ENCODE assay signal across 8 cellular contexts in the genomic region with DNA sequence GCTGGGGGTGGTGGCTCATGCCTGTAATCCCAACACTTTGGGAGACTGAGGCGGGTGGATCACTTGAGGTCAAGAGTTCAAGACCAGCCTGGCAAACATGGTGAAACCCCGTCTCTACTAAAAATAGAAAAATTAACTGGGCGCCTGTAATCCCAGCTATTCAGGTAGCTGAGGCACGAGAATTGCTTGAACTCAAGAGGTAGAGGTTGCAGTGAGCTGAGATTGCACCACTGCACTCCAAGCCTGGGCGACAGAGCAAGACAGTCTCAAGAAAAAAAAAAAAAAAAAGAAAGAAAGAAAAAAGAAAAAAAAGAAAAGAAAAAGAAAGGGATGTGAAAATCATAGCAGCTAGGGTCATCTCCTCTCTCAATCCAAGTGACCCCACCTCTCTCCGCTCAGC. TPM values are rescaled to one million over a fixed set of nuclear protein-coding genes. Genes with fewer than 3 reads are reported as not detected.
DNase-seq lines count a peak whose midpoint lies in the region; ATAC-seq and TF ChIP-seq lines count a peak whose summit lies in the region.
"Not testable (repeated sequence)": the region's sequence is repeated elsewhere in the genome, so short reads cannot be mapped to it uniquely, and the experiment has no call there.

No MANE protein-coding gene starts in this region.

- not testable (repeated sequence) for H3K27ac ChIP-seq in CD8-positive, alpha-beta T cell (ENCODE audit: low read depth, low read length)
- H3K27ac ChIP-seq in heart right ventricle (peak overlapping the region in 8 of 10 donors; percentile 60 to 86 (median 76)), vagina (peak overlapping the region; percentile 71)

- not testable (repeated sequence) for H3K9me3 ChIP-seq in CD8-positive, alpha-beta T cell (ENCODE audit: low read length); heart right ventricle; vagina

- H3K4me1 Mint-ChIP-seq in CD8-positive, alpha-beta T cell (ENCODE audit: low read depth): peaks cover 51% of the 10 kb centered on the region
- H3K4me1 Mint-ChIP-seq in WTC11: not testable (repeated sequence)
- peaks cover 61% of the 10 kb centered on the region for H3K4me1 Mint-ChIP-seq in central memory CD8-positive, alpha-beta T cell
- peaks cover 24% of the 10 kb centered on the region for H3K4me1 Mint-ChIP-seq in memory B cell
- H3K4me1 Mint-ChIP-seq in nephron: peaks cover 74% of the 10 kb centered on the region
- peaks cover 47% of the 10 kb centered on the region for H3K4me1 Mint-ChIP-seq in stimulated activated effector memory CD8-positive, alpha-beta T cell treated with anti-CD3 and anti-CD28 coated beads, Interleukin-12 subunit alpha, Interleukin-12 subunit beta, amount 100 ng/mL, for 72 hours

- not testable (repeated sequence) for H3K4me3 Mint-ChIP-seq in CD8-positive, alpha-beta T cell; WTC11; central memory CD8-positive, alpha-beta T cell; memory B cell; nephron; stimulated activated effector memory CD8-positive, alpha-beta T cell treated with anti-CD3 and anti-CD28 coated beads, Interleukin-12 subunit alpha, Interleukin-12 subunit beta, amount 100 ng/mL, for 72 hours

- ATAC-seq in CD8-positive, alpha-beta T cell; WTC11; central memory CD8-positive, alpha-beta T cell (replicated peaks; ENCODE audit: extremely low read depth, poor library complexity, severe bottlenecking); heart right ventricle; memory B cell (ENCODE audit: low read depth); stimulated activated effector memory CD8-positive, alpha-beta T cell treated with anti-CD3 and anti-CD28 coated beads, Interleukin-12 subunit alpha, Interleukin-12 subunit beta, amount 100 ng/mL, for 72 hours: not testable (repeated sequence)

- not testable (repeated sequence) for TF ChIP-seq POLR2A in vagina (IDR thresholded peaks at IDR 0.05)

- H3K9me3 Mint-ChIP-seq in CD8-positive, alpha-beta T cell; WTC11; central memory CD8-positive, alpha-beta T cell; memory B cell; nephron; stimulated activated effector memory CD8-positive, alpha-beta T cell treated with anti-CD3 and anti-CD28 coated beads, Interleukin-12 subunit alpha, Interleukin-12 subunit beta, amount 100 ng/mL, for 72 hours: not testable (repeated sequence)

- peaks cover 30% of the 10 kb centered on the region for H3K4me1 ChIP-seq in CD8-positive, alpha-beta T cell (ENCODE audit: insufficient read depth, low read length)
- H3K4me1 ChIP-seq in heart right ventricle (peaks cover 15 to 83% (median 47%) of the 10 kb centered on the region in 9 donors), vagina (peaks cover 46% of the 10 kb centered on the region)

- H3K36me3 ChIP-seq in CD8-positive, alpha-beta T cell (ENCODE audit: insufficient read depth, low read length): peaks cover 44% of the 10 kb centered on the region
- H3K36me3 ChIP-seq in heart right ventricle: peaks cover 0 to 37% (median 6%) of the 10 kb centered on the region in 9 donors
- H3K36me3 ChIP-seq in vagina: peaks cover 0 to 19% of the 10 kb centered on the region in 2 donors

- H3K36me3 Mint-ChIP-seq in CD8-positive, alpha-beta T cell: peaks cover 86% of the 10 kb centered on the region
- H3K36me3 Mint-ChIP-seq in WTC11 (peaks cover 35% of the 10 kb centered on the region), memory B cell (peaks cover 34% of the 10 kb centered on the region), nephron (ENCODE audit: low read depth) (peaks cover 22% of the 10 kb centered on the region)
- peaks cover 58% of the 10 kb centered on the region for H3K36me3 Mint-ChIP-seq in central memory CD8-positive, alpha-beta T cell (ENCODE audit: insufficient read depth)
- H3K36me3 Mint-ChIP-seq in stimulated activated effector memory CD8-positive, alpha-beta T cell treated with anti-CD3 and anti-CD28 coated beads, Interleukin-12 subunit alpha, Interleukin-12 subunit beta, amount 100 ng/mL, for 72 hours: peaks cover 67% of the 10 kb centered on the region

- CTCF ChIA-PET in CD8-positive, alpha-beta T cell (lab: Charles Lee): interaction anchor here (0.9 to 1.1 kb wide), 4 partner anchors 14 to 154 kb away, joined by 3 to 5 read pairs (median 4); no protein-coding TSS in a partner anchor
- CTCF ChIA-PET in WTC11 (lab: Charles Lee): interaction anchor here (2.7 kb wide), 1 partner anchor 16 kb away, joined by 11 read pairs; the partner anchor contains the start of gene SLC35B1

- H3K27me3 Mint-ChIP-seq in CD8-positive, alpha-beta T cell (ENCODE audit: low read depth); WTC11 (ENCODE audit: low read depth); central memory CD8-positive, alpha-beta T cell; memory B cell; nephron (ENCODE audit: low read depth): not testable (repeated sequence)

- not testable (repeated sequence) for H3K4me3 ChIP-seq in CD8-positive, alpha-beta T cell (ENCODE audit: low read depth, low read length); heart right ventricle; vagina

- DNase-seq in CD8-positive, alpha-beta T cell; WTC11 (ENCODE audit: low spot score); central memory CD8-positive, alpha-beta T cell (ENCODE audit: low spot score in 2 of 2); heart right ventricle; memory B cell (ENCODE audit: low spot score in 2 of 2); stimulated activated effector memory CD8-positive, alpha-beta T cell treated with anti-CD3 and anti-CD28 coated beads, Interleukin-12 subunit alpha, Interleukin-12 subunit beta, amount 100 ng/mL, for 72 hours (ENCODE audit: low spot score in 2 of 2); vagina (ENCODE audit: extremely low spot score in 2 of 2): not testable (repeated sequence)

- WGBS in heart right ventricle, 2 donors: 77% methylated on average over 6 of the region's 6 CpGs

- not testable (repeated sequence) for TF ChIP-seq CTCF in CD8-positive, alpha-beta T cell (IDR thresholded peaks at IDR 0.05); WTC11 (IDR thresholded peaks at IDR 0.05); heart right ventricle (IDR thresholded peaks at IDR 0.05); nephron (IDR thresholded peaks at IDR 0.05; ENCODE audit: unreplicated experiment in 3 of 3); vagina (IDR thresholded peaks at IDR 0.05)

- not testable (repeated sequence) for H3K27me3 ChIP-seq in CD8-positive, alpha-beta T cell (ENCODE audit: insufficient read depth, low read length); heart right ventricle; vagina

- POLR2A ChIA-PET in CD8-positive, alpha-beta T cell (lab: Charles Lee): interaction anchor here (0.9 kb wide), 1 partner anchor 23 kb away, joined by 4 read pairs; no protein-coding TSS in a partner anchor
- POLR2A ChIA-PET in WTC11 (lab: Charles Lee): interaction anchor here (0.7 to 0.9 kb wide), 2 partner anchors 16 to 97 kb away, joined by 4 to 6 read pairs; no protein-coding TSS in a partner anchor

- H3K27ac Mint-ChIP-seq in CD8-positive, alpha-beta T cell: peak overlapping the region; percentile 42
- H3K27ac Mint-ChIP-seq in WTC11 (peak overlapping the region; percentile 3; the same call in 1 of the 2 replicates), memory B cell (peak overlapping the region; percentile 67), nephron (peak overlapping the region; percentile 99 to 100 (median 100))
- H3K27ac Mint-ChIP-seq in central memory CD8-positive, alpha-beta T cell (ENCODE audit: low read depth): peak overlapping the region; percentile 80
- peak overlapping the region; percentile 72 for H3K27ac Mint-ChIP-seq in stimulated activated effector memory CD8-positive, alpha-beta T cell treated with anti-CD3 and anti-CD28 coated beads, Interleukin-12 subunit alpha, Interleukin-12 subunit beta, amount 100 ng/mL, for 72 hours

- intact Hi-C loops in CD8-positive, alpha-beta T cell (cut with DNase I, micrococcal nuclease); vagina (cut with DNase I): not testable (repeated sequence)
- intact Hi-C loops in heart right ventricle (cut with DNase I): loop anchor here in 3 of 10 donors (5.0 to 10.0 kb wide), 3 partner anchors 38 to 270 kb away; partner anchors contain the start of genes FAM117A (in 2 of the 3) and DLX3 (in 1 of the 3)

RNA-seq across cellular contexts. Expression of gene SLC35B1, which starts 16.8 kb away (rescaled TPM):
- total RNA-seq in CD8-positive, alpha-beta T cell: 10 to 100 TPM; 57.7 to 64.2 TPM
- total RNA-seq in WTC11 (2021): 43.7 to 55.9 TPM (median 45.0 TPM) in 3 replicates
- 10 to 100 TPM; 60.5 to 92.4 (median 69.1) TPM for total RNA-seq in heart right ventricle
- polyA plus RNA-seq in heart right ventricle: 100 to 1,000 TPM in 1 of 2 donors, 10 to 100 TPM in 1; 68.8 to 146 TPM
- 42.0 TPM for total RNA-seq in vagina

RNA-seq across cellular contexts. Expression of gene FAM117A, which starts 39.4 kb away (rescaled TPM):
- total RNA-seq in CD8-positive, alpha-beta T cell: 10 to 100 TPM; 23.4 to 28.7 TPM
- total RNA-seq in WTC11 (2021) (26.2 to 30.4 TPM (median 29.7 TPM) in 3 replicates), heart right ventricle (10 to 100 TPM in 6 of 10 donors, 1 to 10 TPM in 4; 4.0 to 14.0 (median 10.5) TPM), vagina (15.7 TPM)
- polyA plus RNA-seq in heart right ventricle: 1 to 10 TPM; 6.1 to 7.6 TPM

RNA-seq across cellular contexts. Expression of gene SPOP, which starts 46.7 kb away (rescaled TPM):
- 10 to 100 TPM; 30.5 to 34.3 TPM for total RNA-seq in CD8-positive, alpha-beta T cell
- total RNA-seq in WTC11 (2021): 19.2 to 32.4 TPM (median 22.4 TPM) in 3 replicates
- 10 to 100 TPM; 39.8 to 79.9 (median 67.7) TPM for total RNA-seq in heart right ventricle
- 10 to 100 TPM; 42.4 to 44.5 TPM for polyA plus RNA-seq in heart right ventricle
- 87.2 TPM for total RNA-seq in vagina

Comparison
In these comparisons a context has a peak if more than half of its experiments do, and no peak if none do; other contexts are left out.
1. H3K27ac Mint-ChIP-seq: peak in every context shown above with its lines; median percentile 100 in nephron; 80 in central memory CD8-positive, alpha-beta T cell; 72 in stimulated activated effector memory CD8-positive, alpha-beta T cell treated with anti-CD3 and anti-CD28 coated beads, Interleukin-12 subunit alpha, Interleukin-12 subunit beta, amount 100 ng/mL, for 72 hours; 67 in memory B cell; 42 in CD8-positive, alpha-beta T cell; 3 in WTC11.